ENCODE assay signal across 16 cellular contexts in genomic region chr6:24396764-24397163, GRCh38. TPM values are rescaled to one million over a fixed set of nuclear protein-coding genes. Genes with fewer than 3 reads are reported as not detected.
A peak's percentile ranks its signal among the peaks of the same experiment; 100 is the strongest.
DNase-seq lines count a peak whose midpoint lies in the region; ATAC-seq, FAIRE-seq and TF ChIP-seq lines count a peak whose summit lies in the region.
"Had no signal": no experiment of that assay in that cellular context is flagged by ENCODE, and none has a peak within 500 bp of the region (broad histone marks: within the 10 kb centered on the region; RNA-seq: fewer than 3 reads in every experiment).

No MANE protein-coding gene starts in this region.

- POLR2A ChIA-PET in HepG2 (lab: Yijun Ruan, JAX): no interaction called here

- H3K4me3 ChIP-seq in HepG2 (replicated peaks in 1 of 3; ENCODE audit: insufficient read depth in 1 of 3, low read depth in 2 of 3, low read length in 3 of 3): no peak overlapping the region
- no peak overlapping the region for H3K4me3 ChIP-seq in right lobe of liver
- peak overlapping the region; percentile 51 for H3K4me3 ChIP-seq in endodermal cell (ENCODE audit: low read length)
- H3K4me3 ChIP-seq: BLaER1 had no signal

- H3K27me3 ChIP-seq in HepG2 (ENCODE audit: control insufficient read depth in 1 of 2, insufficient read depth in 2 of 2, low read length in 2 of 2) (no peaks in the 10 kb centered on the region), right lobe of liver (no peaks in the 10 kb centered on the region), endodermal cell (ENCODE audit: control insufficient read depth, insufficient read depth, low read length, poor library complexity, severe bottlenecking) (no peaks in the 10 kb centered on the region)

- TF ChIP-seq POLR2A in HepG2 (IDR thresholded peaks at IDR 0.05; ENCODE audit: insufficient read depth in 1 of 2, low read depth in 2 of 2, low read length in 2 of 2) (no peak), right lobe of liver (IDR thresholded peaks at IDR 0.05) (no peak)

- TF ChIP-seq EP300 in HepG2 (IDR thresholded peaks at IDR 0.05; ENCODE audit: low read depth in 2 of 2, low read length in 2 of 2): no peak
- TF ChIP-seq EP300 in HepG2 (CRISPR knock-in tag; IDR thresholded peaks at IDR 0.05; ENCODE audit: borderline replicate concordance): no peak

- no peak overlapping the region for H3K9ac ChIP-seq in HepG2 (ENCODE audit: insufficient read depth, low read depth, low read length)
- no peak overlapping the region for H3K9ac ChIP-seq in endodermal cell (ENCODE audit: extremely low read depth, low read length, poor library complexity, severe bottlenecking)
- H3K9ac ChIP-seq: BLaER1 had no signal

- H3K27ac Mint-ChIP-seq in endodermal cell: no peak overlapping the region
- H3K27ac Mint-ChIP-seq: CD8-positive, alpha-beta memory T cell had no signal

- TF ChIP-seq CTCF in HepG2 (CRISPR knock-in tag; IDR thresholded peaks at IDR 0.05): peak; percentile 54
- no peak for TF ChIP-seq CTCF in right lobe of liver (IDR thresholded peaks at IDR 0.05)
- no peak for TF ChIP-seq CTCF in endodermal cell (conservative IDR thresholded peaks at IDR 0.05)

- in situ Hi-C loops in HepG2 (cut with HindIII; ENCODE audit: extremely low pct_ligation_motif_present, low pct_unique_long_range_greater_than_20kb): loop anchor here (10.0 kb wide), 1 partner anchor 332 kb away; no protein-coding TSS in a partner anchor

- peaks cover 37% of the 10 kb centered on the region for H3K9me3 Mint-ChIP-seq in endodermal cell

- H3K36me3 ChIP-seq in HepG2 (replicated peaks in 1 of 2; ENCODE audit: control insufficient read depth in 1 of 2, insufficient read depth in 2 of 2, low read length in 2 of 2): no peaks in the 10 kb centered on the region
- H3K36me3 ChIP-seq in right lobe of liver: no peaks in the 10 kb centered on the region
- H3K36me3 ChIP-seq in endodermal cell (ENCODE audit: control insufficient read depth, insufficient read depth, low read length): no peaks in the 10 kb centered on the region
- H3K36me3 ChIP-seq: BLaER1 had no signal

- WGBS in HepG2 (ENCODE audit: low lambda C conversion rate): 14% methylated on average over 1 of the region's 1 CpG
- WGBS in right lobe of liver (ENCODE audit: insufficient coverage, low coverage, low lambda C conversion rate, missing lambda C conversion rate): 50% methylated on average over 1 of the region's 1 CpG
- WGBS in endodermal cell (ENCODE audit: insufficient coverage in 1 of 2, insufficient read length in 1 of 2), 2 experiments: 89% methylated on average over 1 of the region's 1 CpG; no CpG with 5 or more reads in 1 of the 2 experiments

- no peak for TF ChIP-seq RAD21 in HepG2 (CRISPR knock-in tag; IDR thresholded peaks at IDR 0.05)

- ATAC-seq in HepG2 (no peak), right lobe of liver (no peak), GM19023 (IDR thresholded peaks at IDR 0.05; ENCODE audit: unreplicated experiment) (no peak)

- no peak overlapping the region for H2AFZ ChIP-seq in HepG2 (ENCODE audit: low read length)

- no peaks in the 10 kb centered on the region for H4K20me1 ChIP-seq in HepG2 (ENCODE audit: insufficient read depth, low read length)
- H4K20me1 ChIP-seq: BLaER1 had no signal

- H3K27ac ChIP-seq in HepG2 (ENCODE audit: extremely low read length, insufficient read depth, low read length) (no peak overlapping the region), right lobe of liver (no peak overlapping the region), endodermal cell (ENCODE audit: low read depth, low read length) (no peak overlapping the region)
- H3K27ac ChIP-seq: BLaER1 had no signal

- DNase-seq in HepG2 (ENCODE audit: low spot score) (no peak), right lobe of liver (no peak), amniotic epithelial cell (ENCODE audit: low read depth) (peak; percentile 12), endodermal cell (no peak), amniotic stem cell (lab: John Stamatoyannopoulos, UW) (no peak), COLO829 (ENCODE audit: low spot score) (no peak)
- DNase-seq: 8988T; AML-193; CD8-positive, alpha-beta memory T cell; DMS53 had no signal

- H3K36me3 Mint-ChIP-seq in endodermal cell (ENCODE audit: low read depth): peaks cover 25% of the 10 kb centered on the region
- H3K36me3 Mint-ChIP-seq: IgD-negative memory B cell had no signal

- no TSS peak for BruUV-seq in HepG2 (replicated peaks; lab: Mats Ljungman, UMichigan)

- CTCF ChIA-PET in HepG2 (lab: Yijun Ruan, JAX; ENCODE audit: low intra/inter-chr PET ratio, low total read pairs): no interaction called here

- intact Hi-C loops in HepG2 (cut with micrococcal nuclease; ENCODE audit: unreplicated experiment) (no loop called here), right lobe of liver (cut with DNase I) (loop anchor here in 1 of 2 donors (10.0 kb wide), 1 partner anchor 102 kb away; no protein-coding TSS in a partner anchor)

- H3K9me3 ChIP-seq in HepG2 (ENCODE audit: low read length): peaks cover 12% of the 10 kb centered on the region
- no peaks in the 10 kb centered on the region for H3K9me3 ChIP-seq in right lobe of liver
- peaks cover 37% of the 10 kb centered on the region for H3K9me3 ChIP-seq in endodermal cell (ENCODE audit: control insufficient read depth, low read length)

- peaks cover 26% of the 10 kb centered on the region for H3K4me1 ChIP-seq in HepG2 (ENCODE audit: insufficient read depth, low read length)
- H3K4me1 ChIP-seq in right lobe of liver: no peaks in the 10 kb centered on the region
- no peaks in the 10 kb centered on the region for H3K4me1 ChIP-seq in endodermal cell (ENCODE audit: control insufficient read depth, insufficient read depth, low read length)

- H3K4me3 Mint-ChIP-seq in endodermal cell: no peak overlapping the region

- no peak overlapping the region for H3K4me2 ChIP-seq in HepG2 (ENCODE audit: low read depth, low read length)
- H3K4me2 ChIP-seq: BLaER1 had no signal

- no peaks in the 10 kb centered on the region for H3K27me3 Mint-ChIP-seq in endodermal cell (ENCODE audit: insufficient read depth)

- no peak for FAIRE-seq in HepG2 (lab: Jason Lieb, UNC)
- FAIRE-seq: GM12891, GM19239, H54 had no signal

- peaks cover 38% of the 10 kb centered on the region for H3K4me1 Mint-ChIP-seq in endodermal cell
- H3K4me1 Mint-ChIP-seq: CD8-positive, alpha-beta memory T cell had no signal

- H3K79me2 ChIP-seq in HepG2 (ENCODE audit: insufficient read depth, low read length): no peaks in the 10 kb centered on the region

RNA-seq across cellular contexts. Expression of gene MRS2, which starts 6.0 kb away (rescaled TPM):
- total RNA-seq in HepG2 (2016; rRNA removed; fragmentation: Illumina TruSeq; extraction: Trizol) (83.8 and 90.2 TPM in 2 replicates), right lobe of liver (10 to 100 TPM; 11.1 to 16.4 (median 13.1) TPM), endodermal cell (10 to 100 TPM; 45.4 to 51.8 TPM)
- 24.9 and 25.3 TPM in 2 replicates for total RNA-seq in HepG2 (2016; cell fraction: cytosol; rRNA removed; fragmentation: Illumina TruSeq; extraction: Trizol; ENCODE audit: low read depth)
- 83.6 and 84.1 TPM in 2 replicates for total RNA-seq in HepG2 (2016; cell fraction: insoluble cytoplasmic fraction; rRNA removed; fragmentation: Illumina TruSeq; extraction: Trizol)
- 55.9 and 57.0 TPM in 2 replicates for total RNA-seq in HepG2 (2016; cell fraction: membrane; rRNA removed; fragmentation: Illumina TruSeq; extraction: Trizol)
- total RNA-seq in HepG2 (2016; cell fraction: nucleus; rRNA removed; fragmentation: Illumina TruSeq; extraction: Trizol): 67.1 and 77.0 TPM in 2 replicates
- polyA plus RNA-seq in HepG2 (2011; rRNA removed): 22.0 and 31.1 TPM in 2 replicates
- polyA plus RNA-seq in HepG2 (2011; cell fraction: cytosol; rRNA removed): 20.5 and 21.1 TPM in 2 replicates
- polyA plus RNA-seq in HepG2 (2011; cell fraction: nucleus; rRNA removed): 31.6 and 35.0 TPM in 2 replicates
- polyA plus RNA-seq in HepG2 (2012): 25.2 and 37.6 TPM in 2 replicates
- polyA plus RNA-seq in HepG2 (2016; cell fraction: cytosol; fragmentation: Illumina TruSeq; extraction: Trizol; ENCODE audit: low read depth): 12.3 and 19.0 TPM in 2 replicates
- polyA plus RNA-seq in HepG2 (2016; cell fraction: insoluble cytoplasmic fraction; fragmentation: Illumina TruSeq; extraction: Trizol; ENCODE audit: low read depth): 74.2 and 76.1 TPM in 2 replicates
- 32.7 and 42.2 TPM in 2 replicates for polyA plus RNA-seq in HepG2 (2016; cell fraction: membrane; fragmentation: Illumina TruSeq; extraction: Trizol; ENCODE audit: low read depth)
- polyA plus RNA-seq in HepG2 (2016; cell fraction: nucleus; fragmentation: Illumina TruSeq; extraction: Trizol; ENCODE audit: insufficient read depth, low read depth): 92.0 and 106 TPM in 2 replicates
- polyA minus RNA-seq in HepG2 (2011; rRNA and poly(A)+ RNA removed; ENCODE audit: low replicate concordance): 16.3 and 37.2 TPM in 2 replicates
- 29.2 and 31.6 TPM in 2 replicates for polyA minus RNA-seq in HepG2 (2011; cell fraction: cytosol; rRNA and poly(A)+ RNA removed)
- polyA minus RNA-seq in HepG2 (2011; cell fraction: nucleus; rRNA and poly(A)+ RNA removed): 41.7 and 50.5 TPM in 2 replicates
- polyA plus RNA-seq in endodermal cell (2013, experiment 1 of 2): 34.2 TPM
- polyA plus RNA-seq in endodermal cell (2013, experiment 2 of 2): 28.3 TPM

RNA-seq across cellular contexts. Expression of gene DCDC2, which starts 38.9 kb away (rescaled TPM):
- total RNA-seq in HepG2 (2016; rRNA removed; fragmentation: Illumina TruSeq; extraction: Trizol) (36.2 and 40.4 TPM in 2 replicates), right lobe of liver (1 to 10 TPM in 3 of 6 experiments, under 1 TPM in 3; 0.68 to 3.8 (median 0.92) TPM), endodermal cell (1 to 10 TPM in 1 of 2 donors, under 1 TPM in 1; 0.49 to 1.4 TPM)
- 23.4 and 24.8 TPM in 2 replicates for total RNA-seq in HepG2 (2016; cell fraction: cytosol; rRNA removed; fragmentation: Illumina TruSeq; extraction: Trizol; ENCODE audit: low read depth)
- total RNA-seq in HepG2 (2016; cell fraction: insoluble cytoplasmic fraction; rRNA removed; fragmentation: Illumina TruSeq; extraction: Trizol): 34.4 and 42.0 TPM in 2 replicates
- 13.9 and 16.3 TPM in 2 replicates for total RNA-seq in HepG2 (2016; cell fraction: membrane; rRNA removed; fragmentation: Illumina TruSeq; extraction: Trizol)
- total RNA-seq in HepG2 (2016; cell fraction: nucleus; rRNA removed; fragmentation: Illumina TruSeq; extraction: Trizol): 34.1 and 37.7 TPM in 2 replicates
- polyA plus RNA-seq in HepG2 (2011; rRNA removed): 6.5 and 9.0 TPM in 2 replicates
- 4.7 and 6.5 TPM in 2 replicates for polyA plus RNA-seq in HepG2 (2011; cell fraction: cytosol; rRNA removed)
- 8.1 and 9.5 TPM in 2 replicates for polyA plus RNA-seq in HepG2 (2011; cell fraction: nucleus; rRNA removed)
- polyA plus RNA-seq in HepG2 (2012): 17.9 and 50.5 TPM in 2 replicates
- 4.5 and 5.8 TPM in 2 replicates for polyA plus RNA-seq in HepG2 (2016; cell fraction: cytosol; fragmentation: Illumina TruSeq; extraction: Trizol; ENCODE audit: low read depth)
- polyA plus RNA-seq in HepG2 (2016; cell fraction: insoluble cytoplasmic fraction; fragmentation: Illumina TruSeq; extraction: Trizol; ENCODE audit: low read depth): 33.2 and 33.9 TPM in 2 replicates
- polyA plus RNA-seq in HepG2 (2016; cell fraction: membrane; fragmentation: Illumina TruSeq; extraction: Trizol; ENCODE audit: low read depth): 6.3 and 6.7 TPM in 2 replicates
- polyA plus RNA-seq in HepG2 (2016; cell fraction: nucleus; fragmentation: Illumina TruSeq; extraction: Trizol; ENCODE audit: insufficient read depth, low read depth): 25.2 and 32.0 TPM in 2 replicates
- 0.05 and 14.8 TPM in 2 replicates for polyA minus RNA-seq in HepG2 (2011; rRNA and poly(A)+ RNA removed; ENCODE audit: low replicate concordance)
- 9.5 and 14.1 TPM in 2 replicates for polyA minus RNA-seq in HepG2 (2011; cell fraction: cytosol; rRNA and poly(A)+ RNA removed)
- 26.1 and 43.1 TPM in 2 replicates for polyA minus RNA-seq in HepG2 (2011; cell fraction: nucleus; rRNA and poly(A)+ RNA removed)
- 0.36 TPM for polyA plus RNA-seq in endodermal cell (2013, experiment 1 of 2)
- 0.08 TPM for polyA plus RNA-seq in endodermal cell (2013, experiment 2 of 2)
- total RNA-seq: CD8-positive, alpha-beta memory T cell had no signal
- polyA plus RNA-seq: CD8-positive, alpha-beta memory T cell; IgD-negative memory B cell had no signal
